In the genomic region with DNA sequence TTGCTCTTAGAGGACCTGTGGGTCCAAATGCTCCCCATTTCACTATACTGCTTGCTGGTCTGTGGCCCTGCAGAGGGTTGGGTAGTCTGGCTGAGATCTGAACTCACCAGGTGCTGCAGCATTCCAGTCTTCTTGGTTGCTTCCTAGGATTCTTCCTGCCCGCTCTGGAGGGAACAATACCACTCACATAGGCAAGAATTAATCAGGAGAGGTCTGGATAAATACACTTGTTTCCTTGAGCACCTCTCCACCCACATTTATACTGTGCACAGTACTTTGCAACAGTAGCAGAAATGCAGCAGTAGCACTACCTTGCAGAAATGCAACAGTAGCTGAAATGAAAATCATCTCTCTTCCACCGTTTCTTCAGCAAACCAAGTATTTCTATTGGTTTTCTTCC, we compare ENCODE assay signal across 18 cellular contexts.
"Had no signal": no experiment of that assay in that cellular context is flagged by ENCODE, and none has a peak within 500 bp of the region (broad histone marks: within the 10 kb centered on the region; RNA-seq: fewer than 3 reads in every experiment).

No MANE protein-coding gene starts in this region.

- DNase-seq: KBM-7, NCI-H1048, NCI-H1105, NCI-H1417, NCI-H1436 treated with DMSO at 0.1 percent for 48 hours, NCI-H1694, NCI-H187 treated with DMSO at 0.1 percent for 48 hours, NCI-H2029 treated with DMSO at 0.1 percent for 48 hours, NCI-H2171, NCI-H226, NCI-H446, NCI-H524, NCI-H526 treated with DMSO at 0.1 percent for 48 hours, NCI-H748 treated with DMSO at 0.1 percent for 48 hours, Right ventricle myocardium superior, SIG-M5 had no signal

- H3K27me3 ChIP-seq: SJSA1 had no signal

- H3K9me3 ChIP-seq: SJSA1 had no signal

- H3K4me3 ChIP-seq: SJSA1, SK-N-MC had no signal

- H3K4me1 ChIP-seq: SJSA1 had no signal

- H3K27ac ChIP-seq: SJSA1, SK-N-MC had no signal
